ENCODE assay signal across 27 cellular contexts in the genomic region with DNA sequence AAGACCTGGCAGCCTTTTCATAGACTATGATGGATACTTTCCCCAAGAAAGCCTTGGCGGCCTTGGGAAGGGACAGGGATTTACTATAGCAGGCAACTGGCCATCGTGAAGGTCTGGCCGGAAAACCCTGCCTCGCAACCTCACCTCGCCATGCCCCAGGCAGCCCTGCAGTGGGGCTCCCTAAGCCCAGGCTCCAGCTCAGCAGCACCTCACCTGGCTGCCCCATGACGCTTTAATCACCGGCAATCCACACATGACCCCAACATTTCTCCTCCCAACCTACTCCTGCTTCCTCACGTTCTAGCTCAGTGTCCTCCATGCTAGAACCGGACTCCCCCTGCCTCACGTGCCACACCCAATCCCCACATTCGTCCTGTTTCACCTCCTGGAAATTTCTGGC.
"Had no signal": no experiment of that assay in that cellular context is flagged by ENCODE, and none has a peak within 500 bp of the region (broad histone marks: within the 10 kb centered on the region; RNA-seq: fewer than 3 reads in every experiment).

No MANE protein-coding gene starts in this region.

- H3K4me3 Mint-ChIP-seq: activated CD4-positive, alpha-beta memory T cell treated with anti-CD3 and anti-CD28 coated beads, Interleukin-2, amount 10 ng/mL, durations not matched to agents 7 days and 5 days; activated CD8-positive, alpha-beta memory T cell treated with anti-CD3 and anti-CD28 coated beads, Interleukin-2, amount 10 ng/mL, durations not matched to agents 7 days and 5 days; activated naive CD4-positive, alpha-beta T cell treated with anti-CD3 and anti-CD28 coated beads, Interleukin-2, amount 10 ng/mL, durations not matched to agents 7 days and 5 days; activated naive CD8-positive, alpha-beta T cell; activated naive CD8-positive, alpha-beta T cell treated with anti-CD3 and anti-CD28 coated beads, Interleukin-2, amount 50 U/mL, for 24 hours; T-helper 1 cell treated with Interleukin-12 subunit alpha and Interleukin-12 subunit beta and Interleukin-4 antibody, amounts not matched to agents 30 μg/mL and 1 μg/mL, for 36 hours had no signal

- ATAC-seq: activated CD8-positive, alpha-beta memory T cell treated with anti-CD3 and anti-CD28 coated beads, Interleukin-2, amount 10 ng/mL, durations not matched to agents 7 days and 5 days; activated naive CD8-positive, alpha-beta T cell treated with anti-CD3 and anti-CD28 coated beads, Interleukin-2, amount 50 U/mL, for 24 hours; Panc1 had no signal

- H3K27me3 Mint-ChIP-seq: activated naive CD8-positive, alpha-beta T cell treated with anti-CD3 and anti-CD28 coated beads, Interleukin-2, amount 50 U/mL, for 24 hours had no signal

- H3K27ac Mint-ChIP-seq: activated CD4-positive, alpha-beta memory T cell treated with anti-CD3 and anti-CD28 coated beads, Interleukin-2, amount 10 ng/mL, durations not matched to agents 7 days and 5 days; activated CD8-positive, alpha-beta memory T cell treated with anti-CD3 and anti-CD28 coated beads, Interleukin-2, amount 10 ng/mL, durations not matched to agents 7 days and 5 days; activated naive CD4-positive, alpha-beta T cell treated with anti-CD3 and anti-CD28 coated beads, Interleukin-2, amount 10 ng/mL, durations not matched to agents 7 days and 5 days; activated naive CD8-positive, alpha-beta T cell; activated naive CD8-positive, alpha-beta T cell treated with anti-CD3 and anti-CD28 coated beads, Interleukin-2, amount 50 U/mL, for 24 hours; T-helper 1 cell treated with Interleukin-12 subunit alpha and Interleukin-12 subunit beta and Interleukin-4 antibody, amounts not matched to agents 30 μg/mL and 1 μg/mL, for 36 hours had no signal

- H3K9me3 ChIP-seq: SJCRH30 had no signal

- H3K9me3 Mint-ChIP-seq: activated CD4-positive, alpha-beta memory T cell treated with anti-CD3 and anti-CD28 coated beads, Interleukin-2, amount 10 ng/mL, durations not matched to agents 7 days and 5 days; activated naive CD4-positive, alpha-beta T cell treated with anti-CD3 and anti-CD28 coated beads, Interleukin-2, amount 10 ng/mL, durations not matched to agents 7 days and 5 days had no signal

- H3K27ac ChIP-seq: SJCRH30, SK-N-MC, VCaP had no signal

- H3K4me1 Mint-ChIP-seq: activated CD4-positive, alpha-beta memory T cell treated with anti-CD3 and anti-CD28 coated beads, Interleukin-2, amount 10 ng/mL, durations not matched to agents 7 days and 5 days; activated CD8-positive, alpha-beta memory T cell treated with anti-CD3 and anti-CD28 coated beads, Interleukin-2, amount 10 ng/mL, durations not matched to agents 7 days and 5 days; activated naive CD4-positive, alpha-beta T cell treated with anti-CD3 and anti-CD28 coated beads, Interleukin-2, amount 10 ng/mL, durations not matched to agents 7 days and 5 days had no signal

- DNase-seq: activated CD4-positive, alpha-beta memory T cell treated with anti-CD3 and anti-CD28 coated beads, Interleukin-2, amount 10 ng/mL, durations not matched to agents 7 days and 5 days; activated CD4-positive, alpha-beta T cell treated with anti-CD3 and anti-CD28 coated beads for 1 hour; activated CD4-positive, alpha-beta T cell treated with anti-CD3 and anti-CD28 coated beads for 48 hours; activated CD4-positive, CD25-positive, alpha-beta regulatory T cell; activated CD8-positive, alpha-beta memory T cell treated with anti-CD3 and anti-CD28 coated beads for 24 hours; activated CD8-positive, alpha-beta memory T cell treated with anti-CD3 and anti-CD28 coated beads, Interleukin-2, amount 10 ng/mL, durations not matched to agents 7 days and 5 days; activated CD8-positive, alpha-beta memory T cell treated with anti-CD3 and anti-CD28 coated beads, Interleukin-2, amount 50 U/mL, for 48 hours; activated effector memory CD4-positive, alpha-beta T cell treated with Interleukin-2 at 50 U/mL for 16 hours; activated naive CD4-positive, alpha-beta T cell treated with anti-CD3 and anti-CD28 coated beads, Interleukin-2, amount 10 ng/mL, durations not matched to agents 7 days and 5 days; activated naive CD8-positive, alpha-beta T cell treated with anti-CD3 and anti-CD28 coated beads, Interleukin-2, amount 50 U/mL, for 24 hours; activated T-cell treated with anti-CD3 and anti-CD28 coated beads, Interleukin-2, amount 50 U/mL, for 48 hours; central memory CD4-positive, alpha-beta T cell; Karpas-422; NCI-H1105; NCI-H1417 treated with DMSO at 0.1 percent for 48 hours; NCI-H1930; NCI-H2081 treated with DMSO at 0.1 percent for 48 hours; NCI-H345; NCI-H524 treated with DMSO at 0.1 percent for 48 hours; SHP77; SJCRH30; T-helper 9 cell had no signal

- H3K4me1 ChIP-seq: SJCRH30 had no signal

- H3K4me3 ChIP-seq: SJCRH30, SK-N-MC had no signal

- H3K27me3 ChIP-seq: SJCRH30 had no signal
